1 cellular context compared by ENCODE assay signal in genomic region chr4:145034727-145035211, GRCh38.
TF ChIP-seq lines count a peak whose summit lies in the region.

No MANE protein-coding gene starts in this region.

TF ChIP-seq in HCT116, 20 proteins besides CTCF, POLR2A, EP300 and RAD21 (continued from another document):
- no peak for TF ChIP-seq ZBTB33 (IDR thresholded peaks at IDR 0.05; ENCODE audit: extremely low read depth, insufficient replicate concordance, low read length)
- TF ChIP-seq POLR2AphosphoS5 (IDR thresholded peaks at IDR 0.05; ENCODE audit: low read depth, low read length): peak; percentile 56
- no peak for TF ChIP-seq ZNF274 (IDR thresholded peaks at IDR 0.05; ENCODE audit: low read depth, low read length)
